Comparison of ENCODE assay signal across 10 cellular contexts in the genomic region with DNA sequence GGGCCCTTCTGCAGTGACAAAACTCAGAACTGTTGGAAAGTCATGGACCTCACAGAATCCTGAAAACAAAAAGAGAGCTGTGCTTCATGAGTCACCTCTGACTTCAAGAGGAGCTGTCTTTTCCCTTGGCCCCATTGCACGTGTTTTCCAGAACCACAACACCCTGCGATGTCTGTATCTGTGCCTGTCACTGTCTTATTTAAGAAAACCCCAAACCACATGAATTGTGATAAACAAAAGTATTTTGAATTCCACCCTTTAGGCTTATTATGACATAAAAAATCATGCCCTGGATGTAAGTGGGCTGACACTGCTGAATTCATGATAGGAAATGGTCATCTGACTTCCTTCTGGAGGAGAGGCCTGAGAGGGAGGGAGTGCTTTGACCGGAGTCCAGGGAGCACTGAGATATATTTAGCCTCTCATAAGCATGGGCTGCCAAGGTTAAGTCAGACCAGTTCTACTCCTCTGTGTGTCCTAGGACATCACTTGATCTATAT.
DNase-seq lines count a peak whose midpoint lies in the region; ATAC-seq and TF ChIP-seq lines count a peak whose summit lies in the region.
"Had no signal": no experiment of that assay in that cellular context is flagged by ENCODE, and none has a peak within 500 bp of the region (broad histone marks: within the 10 kb centered on the region; RNA-seq: fewer than 3 reads in every experiment).

No MANE protein-coding gene starts in this region.

- H3K56ac ChIP-seq in IMR-90 (ENCODE audit: extremely low read depth, insufficient read depth, low read length), result no peak overlapping the region

- no peak overlapping the region for H4K91ac ChIP-seq in IMR-90 (ENCODE audit: insufficient read depth, low read depth, low read length)

- no peak overlapping the region for H2AK5ac ChIP-seq in IMR-90 (ENCODE audit: low read depth, low read length)

- H3K4ac ChIP-seq in IMR-90 (ENCODE audit: low read depth, low read length), result no peak overlapping the region

- no TSS peak for BruUV-seq in IMR-90 (replicated peaks; lab: Mats Ljungman, UMichigan)

- TF ChIP-seq CTCF in IMR-90 (conservative IDR thresholded peaks at IDR 0.05; ENCODE audit: low read depth, low read length) (no peak), heart right ventricle (IDR thresholded peaks at IDR 0.05) (no peak)

- no peak overlapping the region for H2AFZ ChIP-seq in IMR-90 (replicated peaks; ENCODE audit: low read length, poor library complexity)

- H3K27me3 Mint-ChIP-seq in activated T-cell treated with anti-CD3 and anti-CD28 coated beads, Interleukin-2, amount 50 U/mL, for 72 hours (ENCODE audit: low read depth), result peaks cover 8% of the 10 kb centered on the region

- intact Hi-C loops in IMR-90 (cut with micrococcal nuclease) (no loop called here), heart right ventricle (cut with DNase I) (loop anchor here in 1 of 10 donors (5.0 kb wide), 1 partner anchor 96 kb away; a partner anchor contains a TSS)

- H2AK9ac ChIP-seq in IMR-90 (replicated peaks; ENCODE audit: low read depth, low read length, poor library complexity), result no peak overlapping the region

- no peak overlapping the region for H3K4me2 ChIP-seq in IMR-90 (ENCODE audit: low read depth, low read length)

- no peak overlapping the region for H4K8ac ChIP-seq in IMR-90 (ENCODE audit: low read depth in 2 of 2, low read length in 2 of 2)

- no peak overlapping the region for H2BK120ac ChIP-seq in IMR-90 (ENCODE audit: low read depth, low read length)

- peaks cover 9 to 10% of the 10 kb centered on the region in 2 donors for H3K9me3 Mint-ChIP-seq in activated T-cell treated with anti-CD3 and anti-CD28 coated beads, Interleukin-2, amount 50 U/mL, for 72 hours

- H3K27me3 ChIP-seq in IMR-90 (ENCODE audit: control insufficient read depth, insufficient read depth, low read length), result peaks cover 8% of the 10 kb centered on the region
- H3K27me3 ChIP-seq in heart right ventricle, result no peaks in the 10 kb centered on the region

- H3K9me3 ChIP-seq in IMR-90 (ENCODE audit: control insufficient read depth, insufficient read depth, low read length) (no peaks in the 10 kb centered on the region), heart right ventricle (no peaks in the 10 kb centered on the region)

- POLR2A ChIA-PET in IMR-90 (lab: Charles Lee; ENCODE audit: unreplicated experiment), result no interaction called here

- H3K4me1 ChIP-seq in IMR-90 (ENCODE audit: control insufficient read depth, insufficient read depth, low read length), result no peaks in the 10 kb centered on the region
- peaks cover 5 to 23% (median 12%) of the 10 kb centered on the region in 9 donors for H3K4me1 ChIP-seq in heart right ventricle

- H3K23ac ChIP-seq in IMR-90 (ENCODE audit: low read depth, low read length), result no peak overlapping the region

- TF ChIP-seq RAD21 in IMR-90 (IDR thresholded peaks at IDR 0.05; ENCODE audit: low read length), result no peak

- no peak overlapping the region for H2BK20ac ChIP-seq in IMR-90 (ENCODE audit: low read depth, low read length)

- dilution Hi-C loops in IMR-90 (cut with HindIII; ENCODE audit: low sequenced_read_pairs, unreplicated experiment), result no loop called here

- peaks cover 65% of the 10 kb centered on the region for H3K4me1 Mint-ChIP-seq in activated T-cell treated with anti-CD3 and anti-CD28 coated beads, Interleukin-2, amount 50 U/mL, for 72 hours (ENCODE audit: low read depth)

- CTCF ChIA-PET in IMR-90 (lab: Yijun Ruan, JAX), result no interaction called here

- TF ChIP-seq POLR2A in IMR-90 (IDR thresholded peaks at IDR 0.05; ENCODE audit: low read depth, low read length), result no peak

- peak overlapping the region; percentile 10 to 28 for H3K4me3 Mint-ChIP-seq in activated T-cell treated with anti-CD3 and anti-CD28 coated beads, Interleukin-2, amount 50 U/mL, for 72 hours

- H3K9me1 ChIP-seq in IMR-90 (ENCODE audit: insufficient read depth, low read length), result no peaks in the 10 kb centered on the region

- H4K20me1 ChIP-seq in IMR-90 (ENCODE audit: insufficient read depth, low read length), result no peaks in the 10 kb centered on the region

- no peak overlapping the region for H3K27ac Mint-ChIP-seq in activated T-cell treated with anti-CD3 and anti-CD28 coated beads, Interleukin-2, amount 50 U/mL, for 72 hours

- peak; percentile 44; the same call in 1 of the 2 replicates for ATAC-seq in IMR-90 (ENCODE audit: low read depth)
- peak; percentile 60 to 68 for ATAC-seq in activated T-cell treated with anti-CD3 and anti-CD28 coated beads, Interleukin-2, amount 50 U/mL, for 72 hours (replicated peaks in 1 of 2)
- peak; percentile 94 to 99 (median 97) for ATAC-seq in heart right ventricle
- no peak for ATAC-seq in GM19023 (IDR thresholded peaks at IDR 0.05; ENCODE audit: unreplicated experiment)

- no peaks in the 10 kb centered on the region for H3K79me1 ChIP-seq in IMR-90 (ENCODE audit: low read depth in 1 of 2, low read length in 2 of 2)

- DNase-seq in IMR-90 (peak; percentile 22), heart right ventricle (peak in 1 of 2 donors; percentile 57), hepatic stellate cell (ENCODE audit: low spot score) (no peak), SIG-M5 treated with dmso at 0.1 percent for 504 hours (lab: John Stamatoyannopoulos, UW; ENCODE audit: unreplicated experiment) (no peak), NCI-H510A (lab: John Stamatoyannopoulos, UW) (no peak)
- peak; percentile 52 to 66 for DNase-seq in activated T-cell treated with anti-CD3 and anti-CD28 coated beads, Interleukin-2, amount 50 U/mL, for 72 hours
- DNase-seq in stimulated activated CD4-positive, alpha-beta T cell treated with anti-CD3 and anti-CD28 coated beads, Interleukin-4, amount 100 ng/mL, for 4 hours, result peak; percentile 31 to 79

- no peak overlapping the region for H3K18ac ChIP-seq in IMR-90 (ENCODE audit: low read depth, low read length)

- no peak overlapping the region for H4K5ac ChIP-seq in IMR-90 (ENCODE audit: low read depth, low read length)

- H3K27ac ChIP-seq in IMR-90 (ENCODE audit: insufficient read depth, low read length) (no peak overlapping the region), heart right ventricle (peak overlapping the region in 9 of 10 donors; percentile 8 to 71 (median 37))
- H3K27ac ChIP-seq: epithelial cell of prostate had no signal

- no peaks in the 10 kb centered on the region for H3K36me3 ChIP-seq in IMR-90 (ENCODE audit: control insufficient read depth, insufficient read depth, low read length)
- no peaks in the 10 kb centered on the region for H3K36me3 ChIP-seq in heart right ventricle

- WGBS in IMR-90 (ENCODE audit: extremely low coverage in 2 of 2, insufficient read length in 1 of 2), 2 experiments, result no CpG with 5 or more reads among the region's 3 CpGs
- 8 to 10% methylated on average over 3 of the region's 3 CpGs for WGBS in heart right ventricle, 2 donors

- peaks cover 8 to 10% of the 10 kb centered on the region in 2 donors for H3K36me3 Mint-ChIP-seq in activated T-cell treated with anti-CD3 and anti-CD28 coated beads, Interleukin-2, amount 50 U/mL, for 72 hours (ENCODE audit: insufficient read depth in 2 of 2)

- no peak overlapping the region for H3K9ac ChIP-seq in IMR-90 (ENCODE audit: low read depth, low read length)

- no peak overlapping the region for H2BK15ac ChIP-seq in IMR-90 (ENCODE audit: low read depth, low read length)

- in situ Hi-C loops in IMR-90 (cut with MboI; ENCODE audit: low sequenced_read_pairs), result no loop called here

- no peak overlapping the region for H2BK5ac ChIP-seq in IMR-90 (ENCODE audit: low read depth, low read length, poor library complexity, severe bottlenecking)

- no peak overlapping the region for H3K14ac ChIP-seq in IMR-90 (replicated peaks; ENCODE audit: low read depth, low read length)

- no peak overlapping the region for H3K4me3 ChIP-seq in IMR-90 (ENCODE audit: insufficient read depth, low read depth, low read length)
- no peak overlapping the region for H3K4me3 ChIP-seq in heart right ventricle
- H3K4me3 ChIP-seq: skin epidermis had no signal

TF ChIP-seq in IMR-90, 13 proteins besides CTCF, POLR2A, EP300 and RAD21:
- peak; percentile 39; the same call in 1 of the 2 replicates for TF ChIP-seq BHLHE40 (IDR thresholded peaks at IDR 0.05; ENCODE audit: low read depth, low read length)
- TF ChIP-seq, protein P1, sequence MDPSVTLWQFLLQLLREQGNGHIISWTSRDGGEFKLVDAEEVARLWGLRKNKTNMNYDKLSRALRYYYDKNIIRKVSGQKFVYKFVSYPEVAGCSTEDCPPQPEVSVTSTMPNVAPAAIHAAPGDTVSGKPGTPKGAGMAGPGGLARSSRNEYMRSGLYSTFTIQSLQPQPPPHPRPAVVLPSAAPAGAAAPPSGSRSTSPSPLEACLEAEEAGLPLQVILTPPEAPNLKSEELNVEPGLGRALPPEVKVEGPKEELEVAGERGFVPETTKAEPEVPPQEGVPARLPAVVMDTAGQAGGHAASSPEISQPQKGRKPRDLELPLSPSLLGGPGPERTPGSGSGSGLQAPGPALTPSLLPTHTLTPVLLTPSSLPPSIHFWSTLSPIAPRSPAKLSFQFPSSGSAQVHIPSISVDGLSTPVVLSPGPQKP (IDR thresholded peaks at IDR 0.05; ENCODE audit: borderline replicate concordance, low read depth, low read length), result no peak

Comparison
In these comparisons a context has a peak if more than half of its experiments do, and no peak if none do; other contexts are left out.
1. DNase-seq: peak in IMR-90 (single experiment), activated T-cell treated with anti-CD3 and anti-CD28 coated beads, Interleukin-2, amount 50 U/mL, for 72 hours (2 of 2) and stimulated activated CD4-positive, alpha-beta T cell treated with anti-CD3 and anti-CD28 coated beads, Interleukin-4, amount 100 ng/mL, for 4 hours (2 of 2); none in hepatic stellate cell (single experiment), SIG-M5 treated with dmso at 0.1 percent for 504 hours (single experiment) and NCI-H510A (single experiment).